In genomic region chr2:217899231-217900009, GRCh38 we compare ENCODE assay signal across 8 cellular contexts.
DNase-seq lines count a peak whose midpoint lies in the region; ATAC-seq and TF ChIP-seq lines count a peak whose summit lies in the region.

No MANE protein-coding gene starts in this region.

- H3K27me3 ChIP-seq in right lobe of liver (no peaks in the 10 kb centered on the region), vagina (no peaks in the 10 kb centered on the region)

- H3K36me3 ChIP-seq in right lobe of liver, result peaks cover 7 to 45% (median 19%) of the 10 kb centered on the region in 4 donors
- H3K36me3 ChIP-seq in vagina, result peaks cover 0 to 32% of the 10 kb centered on the region in 2 donors

- intact Hi-C loops in right lobe of liver (cut with DNase I) (loop anchor here in 1 of 2 donors (5.0 to 10.0 kb wide), 2 partner anchors 33 to 85 kb away; no protein-coding TSS in a partner anchor), vagina (cut with DNase I) (loop anchor here (5.0 kb wide), 1 partner anchor 43 kb away; no protein-coding TSS in a partner anchor)

- ATAC-seq in right lobe of liver, result peak; percentile 5 to 30 (median 14)
- no peak for ATAC-seq in GM19467 (IDR thresholded peaks at IDR 0.05; ENCODE audit: unreplicated experiment)

- TF ChIP-seq CTCF in right lobe of liver (IDR thresholded peaks at IDR 0.05), result peak; percentile 55 to 74 (median 58)
- TF ChIP-seq CTCF in vagina (IDR thresholded peaks at IDR 0.05), result peak in 2 of 3 experiments; percentile 41 to 58

- no peak for TF ChIP-seq POLR2A in right lobe of liver (IDR thresholded peaks at IDR 0.05)
- no peak for TF ChIP-seq POLR2A in vagina (IDR thresholded peaks at IDR 0.05)

- H3K4me1 ChIP-seq in right lobe of liver, result peaks cover 0 to 81% (median 50%) of the 10 kb centered on the region in 4 donors
- peaks cover 70% of the 10 kb centered on the region for H3K4me1 ChIP-seq in vagina

- peak overlapping the region; percentile 92 for H3K27ac ChIP-seq in caudate nucleus (ENCODE audit: low read depth, low read length)
- peak overlapping the region; percentile 70 to 87 (median 81) for H3K27ac ChIP-seq in right lobe of liver
- peak overlapping the region; percentile 91 for H3K27ac ChIP-seq in vagina

- no peaks in the 10 kb centered on the region for H3K9me3 ChIP-seq in right lobe of liver
- no peaks in the 10 kb centered on the region for H3K9me3 ChIP-seq in vagina

- DNase-seq in DMS 273 treated with DMSO at 0.1 percent for 48 hours (lab: John Stamatoyannopoulos, UW), result peak; percentile 22
- DNase-seq in H4 (ENCODE audit: low spot score), result peak; percentile 78
- peak; percentile 15 for DNase-seq in NCI-H69 (lab: John Stamatoyannopoulos, UW)
- DNase-seq in caudate nucleus (lab: John Stamatoyannopoulos, UW), result peak in 1 of 61 donors; percentile 28
- peak in 2 of 3 donors; percentile 71 to 80 for DNase-seq in right lobe of liver
- DNase-seq in vagina (ENCODE audit: extremely low spot score in 2 of 2), result no peak
- no peak for DNase-seq in GOT3 (lab: John Stamatoyannopoulos, UW)

- H3K4me3 ChIP-seq in right lobe of liver (no peak overlapping the region), vagina (no peak overlapping the region)

- 40% methylated on average over 9 of the region's 11 CpGs for WGBS in right lobe of liver (ENCODE audit: insufficient coverage, low coverage, low lambda C conversion rate, missing lambda C conversion rate)

Comparison
In these comparisons a context has a peak if more than half of its experiments do, and no peak if none do; other contexts are left out.
1. DNase-seq: peak in DMS 273 treated with DMSO at 0.1 percent for 48 hours (single experiment), H4 (single experiment), NCI-H69 (single experiment) and right lobe of liver (2 of 3); none in vagina (0 of 2) and GOT3 (single experiment).
2. Peak in every context shown above with its lines, with median percentiles within 50 percentile points of each other: H3K27ac ChIP-seq.